1 cellular context compared by ENCODE assay signal in genomic region chr9:69812068-69813000, GRCh38.
TF ChIP-seq lines count a peak whose summit lies in the region.

No MANE protein-coding gene starts in this region.

TF ChIP-seq in GM12878, 131 proteins besides CTCF, POLR2A, EP300 and RAD21:
- TF ChIP-seq MXI1 (IDR thresholded peaks at IDR 0.05; ENCODE audit: low read depth, low read length), result no peak
- peak in 1 of 2 experiments; percentile 66; a peak in 1 of 4 replicates for TF ChIP-seq SRF (IDR thresholded peaks at IDR 0.05; ENCODE audit: low read depth in 2 of 2, low read length in 2 of 2)
- no peak for TF ChIP-seq USF2 (IDR thresholded peaks at IDR 0.05; ENCODE audit: borderline replicate concordance, low read depth, low read length)
- no peak for TF ChIP-seq TCF7 (IDR thresholded peaks at IDR 0.05; ENCODE audit: borderline replicate concordance)
- TF ChIP-seq MLLT1 (IDR thresholded peaks at IDR 0.05), result no peak
- peak; percentile 37; the same call in 1 of the 2 replicates for TF ChIP-seq PKNOX1 (IDR thresholded peaks at IDR 0.05)
- no peak for TF ChIP-seq EZH2 (IDR thresholded peaks at IDR 0.05; ENCODE audit: borderline replicate concordance, control insufficient read depth, low read depth, low read length)
TF ChIP-seq in GM12878: peak in this region for 2.
